In the genomic region with DNA sequence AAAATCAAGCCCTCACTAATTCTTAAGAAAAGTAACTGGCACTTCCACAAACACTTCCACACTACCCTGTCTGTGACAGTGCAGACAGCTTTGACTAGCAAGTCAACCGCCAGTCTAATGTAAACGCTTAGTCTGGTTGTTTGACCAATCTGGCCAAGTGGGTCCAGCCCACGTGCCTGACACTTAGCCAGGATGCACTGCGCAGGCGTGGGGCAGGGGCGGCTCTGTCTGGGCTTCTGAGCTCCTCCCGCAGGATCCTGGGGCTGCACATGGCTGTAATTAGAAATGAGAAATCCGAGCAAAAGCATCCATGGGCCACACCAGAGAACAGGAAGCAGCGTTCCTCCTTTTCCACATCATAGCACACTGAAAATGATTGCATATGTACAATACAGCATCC, we compare ENCODE assay signal across 27 cellular contexts.
A peak's percentile ranks its signal among the peaks of the same experiment; 100 is the strongest.
DNase-seq lines count a peak whose midpoint lies in the region; ATAC-seq and TF ChIP-seq lines count a peak whose summit lies in the region.
"Had no signal": no experiment of that assay in that cellular context is flagged by ENCODE, and none has a peak within 500 bp of the region (broad histone marks: within the 10 kb centered on the region; RNA-seq: fewer than 3 reads in every experiment).

No MANE protein-coding gene starts in this region.

- ATAC-seq in GM21381 (IDR thresholded peaks at IDR 0.05; ENCODE audit: unreplicated experiment): no peak
- ATAC-seq: HepG2, T-cell had no signal

- no peak for TF ChIP-seq POLR2A in Peyer's patch (IDR thresholded peaks at IDR 0.05)

- H3K27me3 ChIP-seq in BE2C: no peaks in the 10 kb centered on the region
- H3K27me3 ChIP-seq in Peyer's patch: no peaks in the 10 kb centered on the region

- H3K4me1 ChIP-seq in BE2C: no peaks in the 10 kb centered on the region
- no peaks in the 10 kb centered on the region for H3K4me1 ChIP-seq in Peyer's patch
- H3K4me1 ChIP-seq: HAP-1 had no signal

- no peak overlapping the region for H3K27ac ChIP-seq in Peyer's patch
- H3K27ac ChIP-seq: 22Rv1, C4-2B, GM23248, HL-60 had no signal

- H3K9me3 ChIP-seq in BE2C: no peaks in the 10 kb centered on the region
- no peaks in the 10 kb centered on the region for H3K9me3 ChIP-seq in Peyer's patch
- H3K9me3 ChIP-seq: HAP-1 had no signal

- no peak overlapping the region for H3K4me3 ChIP-seq in BE2C (ENCODE audit: low read depth, low read length)
- no peak overlapping the region for H3K4me3 ChIP-seq in Peyer's patch
- H3K4me3 ChIP-seq: GM23248, HAP-1 had no signal

- H3K36me3 ChIP-seq in BE2C (no peaks in the 10 kb centered on the region), Peyer's patch (no peaks in the 10 kb centered on the region)
- H3K36me3 ChIP-seq: HAP-1 had no signal

- TF ChIP-seq CTCF in BE2C (IDR thresholded peaks at IDR 0.05; ENCODE audit: low read depth, low read length) (no peak), Peyer's patch (IDR thresholded peaks at IDR 0.05) (no peak)

- peak; percentile 15 for DNase-seq in DMS53 (lab: John Stamatoyannopoulos, UW)
- no peak for DNase-seq in DMS53 treated with DMSO at 0.1 percent for 48 hours (lab: John Stamatoyannopoulos, UW; ENCODE audit: unreplicated experiment)
- peak; percentile 23 for DNase-seq in BE2C
- DNase-seq in NCI-H69 (lab: John Stamatoyannopoulos, UW): peak; percentile 39
- peak; percentile 23 for DNase-seq in kidney tubule cell (ENCODE audit: low spot score)
- DNase-seq in NCI-H1092 treated with DMSO at 0.1 percent for 48 hours (lab: John Stamatoyannopoulos, UW): no peak
- DNase-seq in Peyer's patch: no peak
- DNase-seq: ACHN; CD8-positive, alpha-beta memory T cell; DMS79 treated with DMSO at 0.1 percent for 48 hours; GM23248; KBM-7; MM.1S; NCI-H1048; NCI-H1436; NCI-H2081; NCI-H2171 treated with DMSO at 0.1 percent for 48 hours; NCI-H446 treated with DMSO at 0.1 percent for 48 hours; NCI-H526 treated with DMSO at 0.1 percent for 48 hours; SHP77; T-cell had no signal

Comparison
In these comparisons a context has a peak if more than half of its experiments do, and no peak if none do; other contexts are left out.
1. DNase-seq: peak in DMS53 (single experiment), BE2C (single experiment), NCI-H69 (single experiment) and kidney tubule cell (single experiment); none in DMS53 treated with DMSO at 0.1 percent for 48 hours (single experiment), NCI-H1092 treated with DMSO at 0.1 percent for 48 hours (single experiment) and Peyer's patch (0 of 3).